ENCODE assay signal across 11 cellular contexts in the genomic region with DNA sequence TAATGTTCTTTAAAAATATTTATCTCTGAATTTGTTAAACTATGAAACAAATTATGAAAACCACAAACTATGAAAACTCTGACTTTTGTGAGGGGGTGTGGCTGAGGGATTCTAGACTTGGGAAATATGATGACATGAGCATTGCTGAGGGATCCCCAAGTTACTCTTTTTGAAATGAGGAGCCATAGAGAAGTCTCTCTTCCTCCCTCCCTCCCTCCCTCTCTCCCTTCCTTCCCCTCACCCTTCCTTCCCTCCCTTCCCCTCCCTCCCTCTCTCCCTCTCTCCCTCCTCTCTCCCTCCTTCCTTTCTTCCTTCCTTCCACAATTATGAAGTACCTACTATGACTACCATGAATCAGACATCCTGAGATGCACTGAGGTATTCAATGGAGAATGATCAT.
"Had no signal": no experiment of that assay in that cellular context is flagged by ENCODE, and none has a peak within 500 bp of the region (broad histone marks: within the 10 kb centered on the region; RNA-seq: fewer than 3 reads in every experiment).

No MANE protein-coding gene starts in this region.

- H3K27ac ChIP-seq: GM23248 had no signal

- DNase-seq: GM23248, GOT3, H7, H9, HCEC 1CT, HFFc6 had no signal

- ATAC-seq: GM23338, HCT116 had no signal

- H2AFZ ChIP-seq: GM23248, GM23338 had no signal

- H3K9me3 ChIP-seq: HAP-1 had no signal

- H3K4me2 ChIP-seq: GM23338 had no signal

- FAIRE-seq: H1, H54 had no signal

- H3K9ac ChIP-seq: GM23248 had no signal

- H3K4me3 ChIP-seq: GM23248, GM23338, HAP-1 had no signal

- H3K36me3 ChIP-seq: HAP-1 had no signal
